ENCODE assay signal across 19 cellular contexts in genomic region chr10:132157101-132157500, GRCh38. TPM values are rescaled to one million over a fixed set of nuclear protein-coding genes. Genes with fewer than 3 reads are reported as not detected.
DNase-seq lines count a peak whose midpoint lies in the region; ATAC-seq and TF ChIP-seq lines count a peak whose summit lies in the region.
"Had no signal": no experiment of that assay in that cellular context is flagged by ENCODE, and none has a peak within 500 bp of the region (broad histone marks: within the 10 kb centered on the region; RNA-seq: fewer than 3 reads in every experiment).

No MANE protein-coding gene starts in this region.

- H3K36me3 ChIP-seq in CD8-positive, alpha-beta T cell (ENCODE audit: insufficient read depth, low read length): no peaks in the 10 kb centered on the region
- no peaks in the 10 kb centered on the region for H3K36me3 ChIP-seq in naive thymus-derived CD4-positive, alpha-beta T cell (ENCODE audit: control insufficient read depth in 2 of 3, insufficient read depth in 3 of 3, low read length in 3 of 3)
- H3K36me3 ChIP-seq in HAP-1 (replicated peaks): no peaks in the 10 kb centered on the region

- POLR2A ChIA-PET in CD4-positive, alpha-beta T cell (lab: Charles Lee): no interaction called here
- POLR2A ChIA-PET in CD8-positive, alpha-beta T cell (lab: Charles Lee): no interaction called here
- POLR2A ChIA-PET in naive thymus-derived CD4-positive, alpha-beta T cell (lab: Charles Lee): no interaction called here

- peaks cover 16% of the 10 kb centered on the region for H3K4me1 Mint-ChIP-seq in CD4-positive, alpha-beta T cell (ENCODE audit: low read depth)
- H3K4me1 Mint-ChIP-seq in CD8-positive, alpha-beta T cell (ENCODE audit: low read depth): peaks cover 12% of the 10 kb centered on the region
- H3K4me1 Mint-ChIP-seq in naive thymus-derived CD4-positive, alpha-beta T cell: peaks cover 10 to 36% (median 23%) of the 10 kb centered on the region in 7 donors
- H3K4me1 Mint-ChIP-seq in activated naive CD4-positive, alpha-beta T cell treated with anti-CD3 and anti-CD28 coated beads, Interleukin-2, amount 10 ng/mL, durations not matched to agents 7 days and 5 days: peaks cover 20% of the 10 kb centered on the region

- no peaks in the 10 kb centered on the region for H3K27me3 ChIP-seq in CD4-positive, alpha-beta T cell (ENCODE audit: control insufficient read depth, insufficient read depth, low read length)
- no peaks in the 10 kb centered on the region for H3K27me3 ChIP-seq in CD8-positive, alpha-beta T cell (ENCODE audit: insufficient read depth, low read length)
- H3K27me3 ChIP-seq in naive thymus-derived CD4-positive, alpha-beta T cell (ENCODE audit: control insufficient read depth in 2 of 2, insufficient read depth in 2 of 2, low read length in 2 of 2): no peaks in the 10 kb centered on the region
- H3K27me3 ChIP-seq in HAP-1 (ENCODE audit: low read depth): no peaks in the 10 kb centered on the region

- CTCF ChIA-PET in CD4-positive, alpha-beta T cell (lab: Charles Lee): no interaction called here
- CTCF ChIA-PET in CD8-positive, alpha-beta T cell (lab: Charles Lee): no interaction called here
- CTCF ChIA-PET in naive thymus-derived CD4-positive, alpha-beta T cell (lab: Charles Lee): no interaction called here
- CTCF ChIA-PET in activated naive CD4-positive, alpha-beta T cell treated with anti-CD3 and anti-CD28 coated beads, Interleukin-2, amount 10 ng/mL, durations not matched to agents 7 days and 5 days (lab: Charles Lee): no interaction called here

- H3K4me3 ChIP-seq in CD8-positive, alpha-beta T cell (ENCODE audit: low read depth, low read length): no peak overlapping the region
- H3K4me3 ChIP-seq in naive thymus-derived CD4-positive, alpha-beta T cell (ENCODE audit: low read length): no peak overlapping the region
- no peak overlapping the region for H3K4me3 ChIP-seq in HAP-1
- H3K4me3 ChIP-seq: GM12878 had no signal

- no peak for DNase-seq in CD4-positive, alpha-beta T cell
- no peak for DNase-seq in CD8-positive, alpha-beta T cell
- DNase-seq in naive thymus-derived CD4-positive, alpha-beta T cell: no peak
- no peak for DNase-seq in activated naive CD4-positive, alpha-beta T cell treated with anti-CD3 and anti-CD28 coated beads, Interleukin-2, amount 10 ng/mL, durations not matched to agents 7 days and 5 days
- no peak for DNase-seq in HAP-1 (ENCODE audit: low spot score in 2 of 2)
- DNase-seq: AML-193; CD8-positive, alpha-beta memory T cell; COR-L47; DMS 273 treated with DMSO at 0.1 percent for 48 hours; DMS53; DND-41; EL; GOT3; H9 had no signal

- H3K27me3 Mint-ChIP-seq in CD4-positive, alpha-beta T cell: no peaks in the 10 kb centered on the region
- no peaks in the 10 kb centered on the region for H3K27me3 Mint-ChIP-seq in CD8-positive, alpha-beta T cell (ENCODE audit: low read depth)
- no peaks in the 10 kb centered on the region for H3K27me3 Mint-ChIP-seq in naive thymus-derived CD4-positive, alpha-beta T cell
- H3K27me3 Mint-ChIP-seq in activated naive CD4-positive, alpha-beta T cell treated with anti-CD3 and anti-CD28 coated beads, Interleukin-2, amount 10 ng/mL, durations not matched to agents 7 days and 5 days: peaks cover 5% of the 10 kb centered on the region
- H3K27me3 Mint-ChIP-seq: CD8-positive, alpha-beta memory T cell had no signal

- no peak overlapping the region for H3K4me3 Mint-ChIP-seq in CD4-positive, alpha-beta T cell
- no peak overlapping the region for H3K4me3 Mint-ChIP-seq in CD8-positive, alpha-beta T cell
- no peak overlapping the region for H3K4me3 Mint-ChIP-seq in naive thymus-derived CD4-positive, alpha-beta T cell
- H3K4me3 Mint-ChIP-seq in activated naive CD4-positive, alpha-beta T cell treated with anti-CD3 and anti-CD28 coated beads, Interleukin-2, amount 10 ng/mL, durations not matched to agents 7 days and 5 days: no peak overlapping the region
- H3K4me3 Mint-ChIP-seq: H9 had no signal

- no peaks in the 10 kb centered on the region for H3K9me3 ChIP-seq in CD4-positive, alpha-beta T cell (ENCODE audit: control insufficient read depth, low read length)
- no peaks in the 10 kb centered on the region for H3K9me3 ChIP-seq in CD8-positive, alpha-beta T cell (ENCODE audit: low read length)
- no peaks in the 10 kb centered on the region for H3K9me3 ChIP-seq in naive thymus-derived CD4-positive, alpha-beta T cell (ENCODE audit: control insufficient read depth in 2 of 3, low read length in 3 of 3)
- no peaks in the 10 kb centered on the region for H3K9me3 ChIP-seq in HAP-1

- H3K36me3 Mint-ChIP-seq in CD4-positive, alpha-beta T cell (ENCODE audit: low read depth): no peaks in the 10 kb centered on the region
- H3K36me3 Mint-ChIP-seq in CD8-positive, alpha-beta T cell: no peaks in the 10 kb centered on the region
- H3K36me3 Mint-ChIP-seq in naive thymus-derived CD4-positive, alpha-beta T cell: peaks cover 0 to 3% (median 0%) of the 10 kb centered on the region in 5 donors
- peaks cover 2% of the 10 kb centered on the region for H3K36me3 Mint-ChIP-seq in activated naive CD4-positive, alpha-beta T cell treated with anti-CD3 and anti-CD28 coated beads, Interleukin-2, amount 10 ng/mL, durations not matched to agents 7 days and 5 days
- H3K36me3 Mint-ChIP-seq: CD8-positive, alpha-beta memory T cell had no signal

- no peak overlapping the region for H3K27ac ChIP-seq in CD4-positive, alpha-beta T cell (ENCODE audit: low read depth, low read length)
- H3K27ac ChIP-seq in CD8-positive, alpha-beta T cell (ENCODE audit: low read depth, low read length): no peak overlapping the region
- peak overlapping the region; percentile 45 for H3K27ac ChIP-seq in naive thymus-derived CD4-positive, alpha-beta T cell (ENCODE audit: low read depth, low read length)
- H3K27ac ChIP-seq: C4-2B, HL-60 had no signal

- no peaks in the 10 kb centered on the region for H3K9me3 Mint-ChIP-seq in CD4-positive, alpha-beta T cell
- no peaks in the 10 kb centered on the region for H3K9me3 Mint-ChIP-seq in CD8-positive, alpha-beta T cell
- H3K9me3 Mint-ChIP-seq in naive thymus-derived CD4-positive, alpha-beta T cell: peaks cover 0 to 11% (median 0%) of the 10 kb centered on the region in 11 donors
- peaks cover 2% of the 10 kb centered on the region for H3K9me3 Mint-ChIP-seq in activated naive CD4-positive, alpha-beta T cell treated with anti-CD3 and anti-CD28 coated beads, Interleukin-2, amount 10 ng/mL, durations not matched to agents 7 days and 5 days

- ATAC-seq in CD4-positive, alpha-beta T cell (ENCODE audit: poor library complexity): no peak
- no peak for ATAC-seq in CD8-positive, alpha-beta T cell
- no peak for ATAC-seq in naive thymus-derived CD4-positive, alpha-beta T cell
- no peak for ATAC-seq in HG03139 (IDR thresholded peaks at IDR 0.05; ENCODE audit: unreplicated experiment)
- ATAC-seq: GM12878 had no signal

- intact Hi-C loops in CD4-positive, alpha-beta T cell (cut with DNase I, micrococcal nuclease): loop anchor here in 1 of 2 experiments (5.0 to 10.0 kb wide), 3 partner anchors 175 to 298 kb away; partner anchors contain the start of gene LRRC27
- intact Hi-C loops in CD8-positive, alpha-beta T cell (cut with DNase I, micrococcal nuclease): loop anchor here (2.0 to 10.0 kb wide), 4 partner anchors 150 to 1100 kb away; partner anchors contain the start of genes BNIP3 (in 1 of the 2) and STK32C (in 1 of the 2)
- intact Hi-C loops in naive thymus-derived CD4-positive, alpha-beta T cell (cut with micrococcal nuclease): loop anchor here in 1 of 2 donors (2.0 to 5.0 kb wide), 3 partner anchors 256 to 1120 kb away; partner anchors contain the start of genes ADAM8 and PPP2R2D

- TF ChIP-seq CTCF in CD4-positive, alpha-beta T cell (IDR thresholded peaks at IDR 0.05): no peak
- TF ChIP-seq CTCF in CD8-positive, alpha-beta T cell (IDR thresholded peaks at IDR 0.05): no peak

- in situ Hi-C loops in HAP-1 (cut with MboI; ENCODE audit: low sequenced_read_pairs): no loop called here

- peak overlapping the region; percentile 88 for H3K27ac Mint-ChIP-seq in CD4-positive, alpha-beta T cell
- H3K27ac Mint-ChIP-seq in CD8-positive, alpha-beta T cell: peak overlapping the region; percentile 66
- H3K27ac Mint-ChIP-seq in naive thymus-derived CD4-positive, alpha-beta T cell: peak overlapping the region in 6 of 9 donors; percentile 14 to 100 (median 92)
- H3K27ac Mint-ChIP-seq in activated naive CD4-positive, alpha-beta T cell treated with anti-CD3 and anti-CD28 coated beads, Interleukin-2, amount 10 ng/mL, durations not matched to agents 7 days and 5 days: no peak overlapping the region

- peaks cover 19% of the 10 kb centered on the region for H3K4me1 ChIP-seq in CD8-positive, alpha-beta T cell (ENCODE audit: insufficient read depth, low read length)
- H3K4me1 ChIP-seq in naive thymus-derived CD4-positive, alpha-beta T cell (ENCODE audit: control insufficient read depth in 2 of 2, insufficient read depth in 2 of 2, low read length in 2 of 2): peaks cover 15 to 21% of the 10 kb centered on the region in 2 donors
- H3K4me1 ChIP-seq in HAP-1: no peaks in the 10 kb centered on the region

RNA-seq across cellular contexts. Expression of gene DPYSL4, which starts 29.6 kb away (rescaled TPM):
- total RNA-seq in CD4-positive, alpha-beta T cell: under 1 TPM; 0.64 to 0.96 TPM
- 1 to 10 TPM; 1.0 to 1.8 TPM for total RNA-seq in CD8-positive, alpha-beta T cell
- total RNA-seq in naive thymus-derived CD4-positive, alpha-beta T cell: 10 to 100 TPM in 2 of 5 experiments, 1 to 10 TPM in 2, under 1 TPM in 1; 0.66 to 60.0 (median 9.4) TPM
- polyA plus RNA-seq in naive thymus-derived CD4-positive, alpha-beta T cell: 10 to 100 TPM in 1 of 2 donors, under 1 TPM in 1; 0.35 to 18.2 TPM
- total RNA-seq: HT1080 had no signal
- polyA plus RNA-seq: CD8-positive, alpha-beta memory T cell had no signal
